1 cellular context compared by ENCODE assay signal in the genomic region with DNA sequence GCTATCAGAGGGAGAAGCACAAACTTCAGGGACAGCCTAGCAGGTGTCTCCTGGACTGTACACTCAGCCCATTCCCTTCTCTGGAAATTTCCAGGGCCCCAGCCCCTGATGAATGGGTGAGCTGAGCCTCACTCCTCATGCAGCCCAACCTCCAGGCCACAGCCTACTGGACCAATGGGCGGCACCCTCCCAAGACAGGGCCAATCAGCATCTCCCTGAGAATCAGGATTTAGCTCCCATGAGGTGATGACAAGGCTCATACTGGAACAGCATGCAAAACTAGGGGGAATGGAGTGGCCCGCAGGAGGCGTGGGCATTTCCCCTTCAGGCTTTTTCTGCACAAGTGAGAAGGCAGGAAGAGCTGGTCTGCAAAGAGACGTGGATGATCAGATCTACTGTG.
TF ChIP-seq lines count a peak whose summit lies in the region.

No MANE protein-coding gene starts in this region.

TF ChIP-seq in WTC11, 78 proteins besides CTCF, POLR2A, EP300 and RAD21 (continued from another document):
- TF ChIP-seq, protein P1, sequence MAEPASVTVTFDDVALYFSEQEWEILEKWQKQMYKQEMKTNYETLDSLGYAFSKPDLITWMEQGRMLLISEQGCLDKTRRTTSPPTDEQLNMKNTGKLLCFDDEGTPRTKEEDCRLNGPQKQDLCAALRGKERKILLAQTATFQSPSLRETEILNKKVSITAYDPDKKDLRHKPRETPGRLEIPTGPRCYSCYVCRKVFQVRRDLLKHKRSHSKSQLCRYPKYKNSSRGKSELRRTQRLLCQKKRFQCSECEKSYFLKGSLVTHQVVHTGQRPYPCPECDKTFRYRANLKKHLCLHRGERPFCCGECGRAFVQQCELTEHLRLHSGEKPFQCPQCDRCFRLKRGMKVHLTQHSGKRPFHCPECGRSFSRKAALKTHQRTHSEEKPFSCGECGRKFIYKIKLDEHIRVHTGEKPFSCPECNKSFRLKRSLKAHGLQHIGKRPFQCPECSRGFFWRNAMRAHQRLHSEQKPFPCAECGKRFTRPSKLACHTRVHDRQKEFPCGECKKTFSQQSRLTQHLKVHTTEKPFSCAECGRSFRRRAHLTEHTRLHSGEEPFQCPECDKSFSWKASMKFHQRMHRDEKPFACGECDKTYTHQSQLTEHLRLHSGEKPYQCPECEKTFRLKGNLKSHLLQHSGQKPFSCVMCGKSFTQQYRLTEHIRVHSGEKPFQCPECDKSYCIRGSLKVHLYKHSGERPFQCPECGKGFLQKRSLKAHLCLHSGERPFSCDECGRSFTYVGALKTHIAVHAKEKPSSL (CRISPR knock-in tag; conservative IDR thresholded peaks at IDR 0.05): no peak
- no peak for TF ChIP-seq TP53 (CRISPR knock-in tag; IDR thresholded peaks at IDR 0.05)
- TF ChIP-seq, protein P2, sequence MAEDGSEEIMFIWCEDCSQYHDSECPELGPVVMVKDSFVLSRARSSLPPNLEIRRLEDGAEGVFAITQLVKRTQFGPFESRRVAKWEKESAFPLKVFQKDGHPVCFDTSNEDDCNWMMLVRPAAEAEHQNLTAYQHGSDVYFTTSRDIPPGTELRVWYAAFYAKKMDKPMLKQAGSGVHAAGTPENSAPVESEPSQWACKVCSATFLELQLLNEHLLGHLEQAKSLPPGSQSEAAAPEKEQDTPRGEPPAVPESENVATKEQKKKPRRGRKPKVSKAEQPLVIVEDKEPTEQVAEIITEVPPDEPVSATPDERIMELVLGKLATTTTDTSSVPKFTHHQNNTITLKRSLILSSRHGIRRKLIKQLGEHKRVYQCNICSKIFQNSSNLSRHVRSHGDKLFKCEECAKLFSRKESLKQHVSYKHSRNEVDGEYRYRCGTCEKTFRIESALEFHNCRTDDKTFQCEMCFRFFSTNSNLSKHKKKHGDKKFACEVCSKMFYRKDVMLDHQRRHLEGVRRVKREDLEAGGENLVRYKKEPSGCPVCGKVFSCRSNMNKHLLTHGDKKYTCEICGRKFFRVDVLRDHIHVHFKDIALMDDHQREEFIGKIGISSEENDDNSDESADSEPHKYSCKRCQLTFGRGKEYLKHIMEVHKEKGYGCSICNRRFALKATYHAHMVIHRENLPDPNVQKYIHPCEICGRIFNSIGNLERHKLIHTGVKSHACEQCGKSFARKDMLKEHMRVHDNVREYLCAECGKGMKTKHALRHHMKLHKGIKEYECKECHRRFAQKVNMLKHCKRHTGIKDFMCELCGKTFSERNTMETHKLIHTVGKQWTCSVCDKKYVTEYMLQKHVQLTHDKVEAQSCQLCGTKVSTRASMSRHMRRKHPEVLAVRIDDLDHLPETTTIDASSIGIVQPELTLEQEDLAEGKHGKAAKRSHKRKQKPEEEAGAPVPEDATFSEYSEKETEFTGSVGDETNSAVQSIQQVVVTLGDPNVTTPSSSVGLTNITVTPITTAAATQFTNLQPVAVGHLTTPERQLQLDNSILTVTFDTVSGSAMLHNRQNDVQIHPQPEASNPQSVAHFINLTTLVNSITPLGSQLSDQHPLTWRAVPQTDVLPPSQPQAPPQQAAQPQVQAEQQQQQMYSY (CRISPR knock-in tag; IDR thresholded peaks at IDR 0.05): no peak
- TF ChIP-seq FOXJ3 (CRISPR knock-in tag; IDR thresholded peaks at IDR 0.05; ENCODE audit: borderline replicate concordance): no peak
- TF ChIP-seq ETV6 (CRISPR knock-in tag; IDR thresholded peaks at IDR 0.05): no peak
- no peak for TF ChIP-seq SMAD4 (CRISPR knock-in tag; IDR thresholded peaks at IDR 0.05)
- TF ChIP-seq CBFB (CRISPR knock-in tag; IDR thresholded peaks at IDR 0.05; ENCODE audit: low read depth): no peak
- no peak for TF ChIP-seq JAZF1 (CRISPR knock-in tag; IDR thresholded peaks at IDR 0.05)
- TF ChIP-seq, protein P3, sequence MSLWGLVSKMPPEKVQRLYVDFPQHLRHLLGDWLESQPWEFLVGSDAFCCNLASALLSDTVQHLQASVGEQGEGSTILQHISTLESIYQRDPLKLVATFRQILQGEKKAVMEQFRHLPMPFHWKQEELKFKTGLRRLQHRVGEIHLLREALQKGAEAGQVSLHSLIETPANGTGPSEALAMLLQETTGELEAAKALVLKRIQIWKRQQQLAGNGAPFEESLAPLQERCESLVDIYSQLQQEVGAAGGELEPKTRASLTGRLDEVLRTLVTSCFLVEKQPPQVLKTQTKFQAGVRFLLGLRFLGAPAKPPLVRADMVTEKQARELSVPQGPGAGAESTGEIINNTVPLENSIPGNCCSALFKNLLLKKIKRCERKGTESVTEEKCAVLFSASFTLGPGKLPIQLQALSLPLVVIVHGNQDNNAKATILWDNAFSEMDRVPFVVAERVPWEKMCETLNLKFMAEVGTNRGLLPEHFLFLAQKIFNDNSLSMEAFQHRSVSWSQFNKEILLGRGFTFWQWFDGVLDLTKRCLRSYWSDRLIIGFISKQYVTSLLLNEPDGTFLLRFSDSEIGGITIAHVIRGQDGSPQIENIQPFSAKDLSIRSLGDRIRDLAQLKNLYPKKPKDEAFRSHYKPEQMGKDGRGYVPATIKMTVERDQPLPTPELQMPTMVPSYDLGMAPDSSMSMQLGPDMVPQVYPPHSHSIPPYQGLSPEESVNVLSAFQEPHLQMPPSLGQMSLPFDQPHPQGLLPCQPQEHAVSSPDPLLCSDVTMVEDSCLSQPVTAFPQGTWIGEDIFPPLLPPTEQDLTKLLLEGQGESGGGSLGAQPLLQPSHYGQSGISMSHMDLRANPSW (CRISPR knock-in tag; conservative IDR thresholded peaks at IDR 0.05; ENCODE audit: low read depth): no peak
